8 cellular contexts compared by ENCODE assay signal in the genomic region with DNA sequence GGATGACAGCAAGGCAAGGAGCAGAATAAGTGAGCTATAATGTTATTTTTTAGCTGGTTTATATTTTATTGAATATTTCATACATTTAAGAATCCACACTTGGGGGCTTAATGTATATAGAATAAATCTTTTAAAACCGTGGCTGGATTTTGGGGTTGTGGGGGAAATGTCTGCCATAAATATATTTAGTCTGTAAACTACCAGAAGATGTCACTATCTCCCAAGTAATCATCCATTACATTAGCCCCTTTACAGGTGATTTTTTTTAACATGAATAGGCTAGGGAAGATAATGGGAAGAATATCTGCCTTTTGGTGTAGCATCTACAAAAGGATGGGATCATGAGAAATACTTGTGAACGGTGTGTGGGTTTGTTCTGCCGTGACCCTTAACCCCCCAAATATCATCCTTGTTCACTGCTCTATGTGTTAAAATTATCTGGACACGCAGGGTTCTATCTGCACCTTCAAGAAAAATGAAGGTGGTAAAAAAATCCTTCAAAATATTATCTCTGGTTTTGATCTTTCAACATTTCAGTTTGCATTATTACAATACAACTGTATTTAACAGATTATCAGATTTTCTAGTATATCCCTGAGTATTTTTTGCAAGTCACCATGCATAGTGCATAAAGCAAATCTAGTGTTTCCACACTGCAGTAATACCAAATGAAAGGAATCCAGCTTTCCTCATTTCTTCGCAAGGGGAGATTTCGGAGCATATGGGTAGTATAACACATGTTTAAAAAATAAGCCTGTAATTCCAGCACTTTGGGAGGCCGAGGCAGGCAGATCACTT. TPM values are rescaled to one million over a fixed set of nuclear protein-coding genes. Genes with fewer than 3 reads are reported as not detected.
DNase-seq lines count a peak whose midpoint lies in the region; ATAC-seq and TF ChIP-seq lines count a peak whose summit lies in the region.

No MANE protein-coding gene starts in this region.

- no peaks in the 10 kb centered on the region for H3K27me3 Mint-ChIP-seq in endothelial cell (ENCODE audit: unreplicated experiment)

- H3K9me3 Mint-ChIP-seq in endothelial cell (ENCODE audit: unreplicated experiment): no peaks in the 10 kb centered on the region

- peak; percentile 70 for DNase-seq in NCI-H82 (lab: John Stamatoyannopoulos, UW)
- no peak for DNase-seq in NCI-H82 treated with DMSO at 0.1 percent for 48 hours (lab: John Stamatoyannopoulos, UW; ENCODE audit: unreplicated experiment)
- DNase-seq in NCI-H526 (lab: John Stamatoyannopoulos, UW): peak; percentile 33 to 76
- DNase-seq in endothelial cell (ENCODE audit: low spot score): no peak
- DNase-seq in retina: peak; percentile 33
- DNase-seq in activated gamma-delta T cell (lab: John Stamatoyannopoulos, UW): no peak

- no peaks in the 10 kb centered on the region for H3K4me1 Mint-ChIP-seq in endothelial cell (ENCODE audit: unreplicated experiment)

- no peak overlapping the region for H3K27ac Mint-ChIP-seq in endothelial cell (ENCODE audit: unreplicated experiment)

- peak; percentile 21 for TF ChIP-seq CTCF in endothelial cell (IDR thresholded peaks at IDR 0.05; ENCODE audit: unreplicated experiment)

- H3K36me3 Mint-ChIP-seq in endothelial cell (ENCODE audit: low read depth, unreplicated experiment): no peaks in the 10 kb centered on the region

- ATAC-seq in GM21576 (IDR thresholded peaks at IDR 0.05; ENCODE audit: unreplicated experiment) (no peak), HG03135 (IDR thresholded peaks at IDR 0.05; ENCODE audit: unreplicated experiment) (no peak)

- no peak overlapping the region for H3K4me3 Mint-ChIP-seq in endothelial cell (ENCODE audit: unreplicated experiment)

RNA-seq across cellular contexts. Expression of a gene that starts 8.0 kb away (rescaled TPM):
- total RNA-seq in endothelial cell (ENCODE audit: unreplicated experiment): not detected

Comparison
In these comparisons a context has a peak if more than half of its experiments do, and no peak if none do; other contexts are left out.
1. DNase-seq: peak in NCI-H82 (single experiment), NCI-H526 (2 of 2) and retina (single experiment); none in NCI-H82 treated with DMSO at 0.1 percent for 48 hours (single experiment), endothelial cell (single experiment) and activated gamma-delta T cell (single experiment).